Comparison of ENCODE assay signal across 8 cellular contexts in the genomic region with DNA sequence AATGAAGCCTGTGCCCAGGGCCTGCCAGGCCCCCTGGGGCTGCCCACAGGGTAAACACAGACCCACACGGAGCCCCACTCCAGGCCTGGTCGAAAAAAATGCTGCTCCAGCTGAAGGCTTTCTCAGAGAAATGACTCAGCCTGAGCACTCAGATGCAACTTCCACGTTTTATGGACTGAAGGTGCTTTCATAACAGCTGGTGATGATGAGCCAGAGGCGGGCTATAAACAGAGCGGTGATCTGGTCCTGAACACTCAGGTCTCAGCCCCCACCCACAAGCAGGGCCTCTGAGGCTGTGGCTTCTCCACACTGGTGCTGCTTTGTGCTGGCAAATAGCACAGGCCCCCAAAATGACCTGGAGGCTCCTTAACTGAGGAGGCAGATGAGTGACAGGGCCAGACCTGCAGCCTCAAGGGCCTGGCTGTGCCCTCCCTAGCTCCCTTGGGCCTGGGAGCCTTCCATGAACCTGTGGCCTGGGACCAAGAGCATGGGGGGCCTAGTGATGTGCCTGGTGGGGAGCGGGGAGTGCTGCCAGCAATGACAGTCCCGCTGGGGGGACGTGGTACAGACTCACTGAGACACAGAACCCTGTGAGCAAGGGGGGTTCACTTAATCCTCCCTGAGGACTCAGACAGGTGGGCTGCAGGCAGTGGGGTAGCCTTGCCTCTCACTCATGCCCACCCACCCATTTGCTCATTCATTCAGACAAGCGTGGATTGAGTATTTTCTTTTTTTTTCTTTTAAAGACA. TPM values are rescaled to one million over a fixed set of nuclear protein-coding genes. Genes with fewer than 3 reads are reported as not detected.
DNase-seq lines count a peak whose midpoint lies in the region; ATAC-seq and TF ChIP-seq lines count a peak whose summit lies in the region.

No MANE protein-coding gene starts in this region.

- peak; percentile 71 for DNase-seq in stimulated activated CD4-positive, alpha-beta T cell treated with anti-CD3 and anti-CD28 coated beads, Interleukin-15, amount 100 ng/mL, for 24 hours
- DNase-seq in stimulated activated CD4-positive, alpha-beta T cell treated with anti-CD3 and anti-CD28 coated beads, Interleukin-4, amount 100 ng/mL, for 1 hour: no peak
- DNase-seq in NB4 (ENCODE audit: low read depth): peak; percentile 87
- DNase-seq in adipocyte (ENCODE audit: low read depth): peak; percentile 77
- peak; percentile 29 for DNase-seq in naive B cell
- DNase-seq in esophagus squamous epithelium (lab: John Stamatoyannopoulos, UW): no peak
- no peak for DNase-seq in esophagus muscularis mucosa (ENCODE audit: extremely low spot score)

- TF ChIP-seq POLR2A in NB4 (IDR thresholded peaks at IDR 0.05; ENCODE audit: extremely low read depth, insufficient read length): no peak
- TF ChIP-seq POLR2A in esophagus squamous epithelium (IDR thresholded peaks at IDR 0.05): no peak
- no peak for TF ChIP-seq POLR2A in esophagus muscularis mucosa (IDR thresholded peaks at IDR 0.05; ENCODE audit: low read depth)

- H3K27me3 ChIP-seq in adipocyte (replicated peaks; ENCODE audit: control insufficient read depth, insufficient read depth, low read length) (peaks cover 4% of the 10 kb centered on the region), esophagus squamous epithelium (no peaks in the 10 kb centered on the region), esophagus muscularis mucosa (no peaks in the 10 kb centered on the region)

- H3K4me3 ChIP-seq in NB4 (ENCODE audit: low read depth, low read length) (no peak overlapping the region), adipocyte (ENCODE audit: low read length) (no peak overlapping the region), esophagus squamous epithelium (no peak overlapping the region), esophagus muscularis mucosa (no peak overlapping the region)

- no peak overlapping the region for H3K9ac ChIP-seq in adipocyte (ENCODE audit: low read length)

- H3K4me1 Mint-ChIP-seq in naive B cell: peaks cover 7 to 21% (median 14%) of the 10 kb centered on the region in 3 donors

- intact Hi-C loops in esophagus squamous epithelium (cut with DNase I): no loop called here
- intact Hi-C loops in esophagus muscularis mucosa (cut with DNase I): no loop called here

- TF ChIP-seq EP300 in esophagus muscularis mucosa (IDR thresholded peaks at IDR 0.05): no peak

- no peaks in the 10 kb centered on the region for H3K9me3 Mint-ChIP-seq in naive B cell

- H3K4me3 Mint-ChIP-seq in naive B cell: no peak overlapping the region

- H3K9me3 ChIP-seq in adipocyte (ENCODE audit: control insufficient read depth, low read length) (no peaks in the 10 kb centered on the region), esophagus squamous epithelium (no peaks in the 10 kb centered on the region), esophagus muscularis mucosa (no peaks in the 10 kb centered on the region)

- TF ChIP-seq CTCF in NB4 (IDR thresholded peaks at IDR 0.05; ENCODE audit: low read depth, low read length) (no peak), esophagus squamous epithelium (IDR thresholded peaks at IDR 0.05) (no peak), esophagus muscularis mucosa (IDR thresholded peaks at IDR 0.05) (no peak)

- H3K36me3 ChIP-seq in adipocyte (ENCODE audit: control insufficient read depth, insufficient read depth, low read length, severe bottlenecking): no peaks in the 10 kb centered on the region
- H3K36me3 ChIP-seq in esophagus squamous epithelium: no peaks in the 10 kb centered on the region
- no peaks in the 10 kb centered on the region for H3K36me3 ChIP-seq in esophagus muscularis mucosa

- H3K27ac Mint-ChIP-seq in naive B cell: peak overlapping the region in 2 of 6 donors; percentile 47 to 76

- no peaks in the 10 kb centered on the region for H3K27me3 Mint-ChIP-seq in naive B cell

- peak overlapping the region in 1 of 4 donors; percentile 13 for H3K27ac ChIP-seq in esophagus squamous epithelium
- H3K27ac ChIP-seq in esophagus muscularis mucosa (replicated peaks in 1 of 4): no peak overlapping the region

- peaks cover 0 to 4% of the 10 kb centered on the region in 2 donors for H3K36me3 Mint-ChIP-seq in naive B cell

- H3K4me1 ChIP-seq in adipocyte (ENCODE audit: control insufficient read depth, insufficient read depth, low read length): peaks cover 7% of the 10 kb centered on the region
- peaks cover 0 to 1% (median under 1%) of the 10 kb centered on the region in 3 donors for H3K4me1 ChIP-seq in esophagus squamous epithelium
- H3K4me1 ChIP-seq in esophagus muscularis mucosa: no peaks in the 10 kb centered on the region

- ATAC-seq in HG02610 (IDR thresholded peaks at IDR 0.05; ENCODE audit: unreplicated experiment) (peak; percentile 92), naive B cell (ENCODE audit: low read depth in 2 of 2) (peak; percentile 95)

- WGBS in esophagus squamous epithelium, 2 donors: 100% methylated on average over 2 to 3 of the region's 9 CpGs
- 70% methylated on average over 8 of the region's 9 CpGs for WGBS in esophagus muscularis mucosa

RNA-seq across cellular contexts. Expression of gene FURIN, which starts 23.0 kb away (rescaled TPM):
- polyA plus RNA-seq in naive B cell (ENCODE audit: low read depth in 6 of 6): 1 to 10 TPM; 3.7 to 9.8 (median 5.8) TPM
- 10 to 100 TPM; 27.7 to 43.3 (median 38.5) TPM for total RNA-seq in esophagus squamous epithelium
- 10 to 100 TPM; 39.0 to 84.0 (median 80.3) TPM for total RNA-seq in esophagus muscularis mucosa

RNA-seq across cellular contexts. Expression of gene FES, which starts 38.9 kb away (rescaled TPM):
- polyA plus RNA-seq in naive B cell (ENCODE audit: low read depth in 6 of 6): 10 to 100 TPM in 2 of 6 donors, 1 to 10 TPM in 4; 4.1 to 17.2 (median 7.9) TPM
- total RNA-seq in esophagus squamous epithelium: 10 to 100 TPM in 2 of 4 donors, 1 to 10 TPM in 2; 1.8 to 13.4 (median 9.7) TPM
- total RNA-seq in esophagus muscularis mucosa: 10 to 100 TPM; 26.1 to 41.9 (median 34.0) TPM

RNA-seq across cellular contexts. Expression of gene MAN2A2, which starts 57.7 kb away (rescaled TPM):
- polyA plus RNA-seq in naive B cell (ENCODE audit: low read depth in 6 of 6): 1 to 10 TPM; 1.4 to 8.9 (median 6.5) TPM
- total RNA-seq in esophagus squamous epithelium (10 to 100 TPM in 3 of 4 donors, 1 to 10 TPM in 1; 9.9 to 25.2 (median 12.1) TPM), esophagus muscularis mucosa (10 to 100 TPM; 27.0 to 80.9 (median 31.7) TPM)

Comparison
In these comparisons a context has a peak if more than half of its experiments do, and no peak if none do; other contexts are left out.
1. DNase-seq: peak in stimulated activated CD4-positive, alpha-beta T cell treated with anti-CD3 and anti-CD28 coated beads, Interleukin-15, amount 100 ng/mL, for 24 hours (single experiment), NB4 (single experiment), adipocyte (single experiment) and naive B cell (single experiment); none in stimulated activated CD4-positive, alpha-beta T cell treated with anti-CD3 and anti-CD28 coated beads, Interleukin-4, amount 100 ng/mL, for 1 hour (single experiment), esophagus squamous epithelium (single experiment) and esophagus muscularis mucosa (single experiment).